ENCODE assay signal across 8 cellular contexts in genomic region chr7:123871998-123872867, GRCh38. TPM values are rescaled to one million over a fixed set of nuclear protein-coding genes. Genes with fewer than 3 reads are reported as not detected.
DNase-seq lines count a peak whose midpoint lies in the region; ATAC-seq and TF ChIP-seq lines count a peak whose summit lies in the region.

No MANE protein-coding gene starts in this region.

- no peaks in the 10 kb centered on the region for H3K9me3 ChIP-seq in DOHH2 (ENCODE audit: control insufficient read depth, insufficient read depth, low read length)

- TF ChIP-seq CTCF in DOHH2 (IDR thresholded peaks at IDR 0.05; ENCODE audit: low read depth, low read length, poor library complexity, severe bottlenecking): peak; percentile 54

- DNase-seq in NCI-H524 (lab: John Stamatoyannopoulos, UW) (peak; percentile 44 to 62), left ventricle myocardium superior (peak; percentile 31)
- DNase-seq in activated naive CD4-positive, alpha-beta T cell treated with Interleukin-2 at 50 U/mL for 16 hours: peak; percentile 23
- DNase-seq in stimulated activated CD4-positive, alpha-beta T cell treated with anti-CD3 and anti-CD28 coated beads, Interleukin-12 subunit alpha, Interleukin-12 subunit beta, amount 100 ng/mL, for 48 hours (ENCODE audit: low read depth in 2 of 3, low spot score in 1 of 3): peak; percentile 2 to 10 (median 6)
- no peak for DNase-seq in NK-92 treated with Interleukin-12 subunit alpha and Interleukin-12 subunit beta, amount 100 ng/mL, for 24 hours (lab: John Stamatoyannopoulos, UW)

- H3F3A ChIP-seq in DOHH2 (ENCODE audit: control insufficient read depth, insufficient read depth): no peaks in the 10 kb centered on the region

- no peak overlapping the region for H3K4me2 ChIP-seq in DOHH2 (ENCODE audit: low read length)

- peak; percentile 90 for ATAC-seq in GM19452 (IDR thresholded peaks at IDR 0.05; ENCODE audit: unreplicated experiment)
- ATAC-seq in HG03378 (IDR thresholded peaks at IDR 0.05; ENCODE audit: unreplicated experiment): peak; percentile 94
- ATAC-seq in left ventricle myocardium superior: peak; percentile 88

- H3K27ac ChIP-seq in DOHH2 (ENCODE audit: low read depth, low read length): no peak overlapping the region

- H3K36me3 ChIP-seq in DOHH2 (ENCODE audit: control insufficient read depth, low read length): no peaks in the 10 kb centered on the region

- H3K9me2 ChIP-seq in DOHH2 (replicated peaks; ENCODE audit: control insufficient read depth, low read length): no peaks in the 10 kb centered on the region

- H4K20me1 ChIP-seq in DOHH2 (ENCODE audit: control insufficient read depth, insufficient read depth, low read depth, low read length): no peaks in the 10 kb centered on the region

- H3K79me2 ChIP-seq in DOHH2 (ENCODE audit: control insufficient read depth, low read length): no peaks in the 10 kb centered on the region

- intact Hi-C loops in left ventricle myocardium superior (cut with micrococcal nuclease): loop anchor here (5.0 kb wide), 1 partner anchor 380 kb away; no protein-coding TSS in a partner anchor

- H3K27me3 ChIP-seq in DOHH2 (ENCODE audit: control insufficient read depth, low read length): peaks cover 6% of the 10 kb centered on the region; the same call in 1 of the 2 replicates

- no peak overlapping the region for H3K4me3 ChIP-seq in DOHH2 (ENCODE audit: low read length)

- no peaks in the 10 kb centered on the region for H3K4me1 ChIP-seq in DOHH2 (ENCODE audit: control insufficient read depth, low read length)

RNA-seq across cellular contexts. Expression of gene HYAL4, which starts 27.3 kb away (rescaled TPM):
- total RNA-seq in left ventricle myocardium superior: not detected

RNA-seq across cellular contexts. Expression of gene SPAM1, which starts 52.8 kb away (rescaled TPM):
- not detected for total RNA-seq in left ventricle myocardium superior
